ENCODE assay signal across 9 cellular contexts in genomic region chrX:66016905-66017658, GRCh38. TPM values are rescaled to one million over a fixed set of nuclear protein-coding genes. Genes with fewer than 3 reads are reported as not detected.
A peak's percentile ranks its signal among the peaks of the same experiment; 100 is the strongest.
DNase-seq lines count a peak whose midpoint lies in the region; ATAC-seq and TF ChIP-seq lines count a peak whose summit lies in the region.
"Had no signal": no experiment of that assay in that cellular context is flagged by ENCODE, and none has a peak within 500 bp of the region (broad histone marks: within the 10 kb centered on the region; RNA-seq: fewer than 3 reads in every experiment).

No MANE protein-coding gene starts in this region.

- peak; percentile 40 to 59 for ATAC-seq in activated T-cell treated with anti-CD3 and anti-CD28 coated beads, Interleukin-2, amount 50 U/mL, for 72 hours (replicated peaks in 1 of 2)
- ATAC-seq in HG02973 (IDR thresholded peaks at IDR 0.05; ENCODE audit: unreplicated experiment): peak; percentile 28

- no peaks in the 10 kb centered on the region for H3K36me3 ChIP-seq in subcutaneous abdominal adipose tissue (ENCODE audit: control insufficient read depth in 5 of 5, insufficient read depth in 5 of 5, low read length in 5 of 5)

- peak overlapping the region; percentile 5 to 8 for H3K4me3 Mint-ChIP-seq in activated T-cell treated with anti-CD3 and anti-CD28 coated beads, Interleukin-2, amount 50 U/mL, for 72 hours
- peak overlapping the region; percentile 46 for H3K4me3 Mint-ChIP-seq in activated naive CD8-positive, alpha-beta T cell

- H3K9me3 ChIP-seq in subcutaneous abdominal adipose tissue (ENCODE audit: control insufficient read depth in 5 of 5, low read length in 5 of 5): no peaks in the 10 kb centered on the region
- H3K9me3 ChIP-seq: mucosa of descending colon had no signal

- intact Hi-C loops in dorsolateral prefrontal cortex (cut with DNase I): no loop called here

- H3K9me3 Mint-ChIP-seq in activated T-cell treated with anti-CD3 and anti-CD28 coated beads, Interleukin-2, amount 50 U/mL, for 72 hours: peaks cover 0 to 1% of the 10 kb centered on the region in 2 donors
- H3K9me3 Mint-ChIP-seq in activated naive CD8-positive, alpha-beta T cell (ENCODE audit: low read depth): no peaks in the 10 kb centered on the region

- H3K27me3 ChIP-seq in subcutaneous abdominal adipose tissue (ENCODE audit: control insufficient read depth in 5 of 5, insufficient read depth in 4 of 5, low read length in 5 of 5): peaks cover 0 to 7% (median 2%) of the 10 kb centered on the region in 5 donors
- H3K27me3 ChIP-seq in dorsolateral prefrontal cortex: peaks cover 0 to 94% (median 37%) of the 10 kb centered on the region in 45 donors

- TF ChIP-seq CTCF in dorsolateral prefrontal cortex (IDR thresholded peaks at IDR 0.05 in 54 of 56, conservative IDR thresholded peaks at IDR 0.05 in 2 of 56; ENCODE audit: low read depth in 1 of 56, partially characterized antibody in 56 of 56): no peak

- peaks cover 0 to 2% of the 10 kb centered on the region in 2 donors for H3K36me3 Mint-ChIP-seq in activated T-cell treated with anti-CD3 and anti-CD28 coated beads, Interleukin-2, amount 50 U/mL, for 72 hours (ENCODE audit: insufficient read depth in 2 of 2)
- H3K36me3 Mint-ChIP-seq in activated naive CD8-positive, alpha-beta T cell: no peaks in the 10 kb centered on the region

- H3K27ac Mint-ChIP-seq in activated T-cell treated with anti-CD3 and anti-CD28 coated beads, Interleukin-2, amount 50 U/mL, for 72 hours: no peak overlapping the region
- peak overlapping the region; percentile 29 for H3K27ac Mint-ChIP-seq in activated naive CD8-positive, alpha-beta T cell

- peaks cover 19% of the 10 kb centered on the region for H3K27me3 Mint-ChIP-seq in activated T-cell treated with anti-CD3 and anti-CD28 coated beads, Interleukin-2, amount 50 U/mL, for 72 hours (ENCODE audit: low read depth)
- H3K27me3 Mint-ChIP-seq in activated naive CD8-positive, alpha-beta T cell: no peaks in the 10 kb centered on the region

- peaks cover 2 to 49% (median 16%) of the 10 kb centered on the region in 5 donors for H3K4me1 ChIP-seq in subcutaneous abdominal adipose tissue (ENCODE audit: control insufficient read depth in 5 of 5, insufficient read depth in 5 of 5, low read length in 5 of 5)

- DNase-seq in activated T-cell treated with anti-CD3 and anti-CD28 coated beads, Interleukin-2, amount 50 U/mL, for 72 hours: no peak
- DNase-seq in activated T-cell treated with anti-CD3 and anti-CD28 coated beads for 4 hours (no peak), GF-D8 (lab: John Stamatoyannopoulos, UW) (no peak), dorsolateral prefrontal cortex (no peak)
- no peak for DNase-seq in stimulated activated CD4-positive, alpha-beta T cell treated with anti-CD3 and anti-CD28 coated beads, Interleukin-4, amount 100 ng/mL, for 1 hour

- peaks cover 69% of the 10 kb centered on the region for H3K4me1 Mint-ChIP-seq in activated T-cell treated with anti-CD3 and anti-CD28 coated beads, Interleukin-2, amount 50 U/mL, for 72 hours (ENCODE audit: low read depth)
- H3K4me1 Mint-ChIP-seq in activated naive CD8-positive, alpha-beta T cell (ENCODE audit: low read depth): peaks cover 89% of the 10 kb centered on the region

- H3K9ac ChIP-seq in subcutaneous abdominal adipose tissue (ENCODE audit: low read length in 5 of 5): no peak overlapping the region

- H3K4me3 ChIP-seq in subcutaneous abdominal adipose tissue (ENCODE audit: low read depth in 1 of 5, low read length in 5 of 5): peak overlapping the region in 3 of 5 donors; percentile 2 to 28 (median 12)
- peak overlapping the region in 25 of 59 donors; percentile 4 to 41 (median 21) for H3K4me3 ChIP-seq in dorsolateral prefrontal cortex
- H3K4me3 ChIP-seq: mucosa of descending colon had no signal

- H3K27ac ChIP-seq in subcutaneous abdominal adipose tissue (ENCODE audit: low read depth, low read length): no peak overlapping the region
- peak overlapping the region in 8 of 59 donors; percentile 5 to 61 (median 26) for H3K27ac ChIP-seq in dorsolateral prefrontal cortex

RNA-seq across cellular contexts. Expression of gene VSIG4, which starts 22.8 kb away (rescaled TPM):
- total RNA-seq in activated T-cell treated with anti-CD3 and anti-CD28 coated beads, Interleukin-2, amount 50 U/mL, for 72 hours: under 1 TPM in 1 of 2 donors, not detected in 1; 0.22 TPM
- 100 to 1,000 TPM in 1 of 120 experiments, 10 to 100 TPM in 94, 1 to 10 TPM in 25; 2.0 to 164 (median 17.3) TPM for total RNA-seq in dorsolateral prefrontal cortex
